ENCODE assay signal across 8 cellular contexts in the genomic region with DNA sequence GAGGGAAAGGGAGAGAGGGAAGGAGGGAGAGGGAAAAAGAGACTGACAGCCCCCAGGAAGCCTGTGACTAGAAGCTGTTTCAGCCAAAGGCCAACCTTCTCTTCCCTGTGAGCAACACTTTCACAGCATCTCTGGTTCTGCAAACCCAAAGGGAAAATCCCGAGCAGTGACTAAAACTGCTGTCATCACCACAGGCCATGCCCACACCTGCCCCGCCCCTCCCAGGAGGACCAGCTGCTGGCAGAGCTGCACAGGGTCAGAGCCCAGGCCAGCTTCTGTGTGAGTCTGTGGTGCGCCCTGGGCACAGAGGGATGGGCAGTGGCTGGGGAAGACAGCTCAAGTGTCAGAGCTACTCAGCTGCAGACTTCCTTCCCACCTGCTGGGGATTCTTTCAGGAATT.
DNase-seq lines count a peak whose midpoint lies in the region; ATAC-seq and TF ChIP-seq lines count a peak whose summit lies in the region.

No MANE protein-coding gene starts in this region.

- no peak overlapping the region for H3K4me3 ChIP-seq in epithelial cell of proximal tubule (ENCODE audit: low read depth, low read length)

- DNase-seq in GM03348 (ENCODE audit: low spot score) (peak; percentile 60), RKO (ENCODE audit: low spot score) (peak; percentile 75), epithelial cell of proximal tubule (ENCODE audit: low read depth) (peak; percentile 59), epidermal melanocyte (ENCODE audit: insufficient read length, low spot score) (no peak), NOMO-1 treated with DMSO at 0.1 percent for 48 hours (lab: John Stamatoyannopoulos, UW; ENCODE audit: unreplicated experiment) (no peak)
- peak; percentile 43 to 72 for DNase-seq in stimulated activated CD4-positive, alpha-beta T cell treated with anti-CD3 and anti-CD28 coated beads, Interleukin-12 subunit alpha, Interleukin-12 subunit beta, amount 100 ng/mL, for 24 hours (ENCODE audit: low read depth in 2 of 2)

- TF ChIP-seq CTCF in epithelial cell of proximal tubule (conservative IDR thresholded peaks at IDR 0.05; ENCODE audit: low read depth, low read length): no peak

- ATAC-seq in GM21528 (IDR thresholded peaks at IDR 0.05; ENCODE audit: low FRiP score, unreplicated experiment) (no peak), HG02840 (IDR thresholded peaks at IDR 0.05; ENCODE audit: low FRiP score, unreplicated experiment) (no peak)

Comparison
In these comparisons a context has a peak if more than half of its experiments do, and no peak if none do; other contexts are left out.
1. DNase-seq: peak in GM03348 (single experiment), RKO (single experiment), epithelial cell of proximal tubule (single experiment) and stimulated activated CD4-positive, alpha-beta T cell treated with anti-CD3 and anti-CD28 coated beads, Interleukin-12 subunit alpha, Interleukin-12 subunit beta, amount 100 ng/mL, for 24 hours (2 of 2); none in epidermal melanocyte (single experiment) and NOMO-1 treated with DMSO at 0.1 percent for 48 hours (single experiment).